Comparison of ENCODE assay signal across 2 cellular contexts in genomic region chr5:30450153-30450552, GRCh38.
A peak's percentile ranks its signal among the peaks of the same experiment; 100 is the strongest.
TF ChIP-seq lines count a peak whose summit lies in the region.

No MANE protein-coding gene starts in this region.

TF ChIP-seq in HepG2, 621 proteins besides CTCF, POLR2A, EP300 and RAD21:
- TF ChIP-seq MAFF (IDR thresholded peaks at IDR 0.05; ENCODE audit: low read depth, low read length) (peak; percentile 47; the same call in 1 of the 2 replicates), MAFK (conservative IDR thresholded peaks at IDR 0.05 in 1 of 2, IDR thresholded peaks at IDR 0.05 in 1 of 2; ENCODE audit: low read length in 2 of 2) (peak; percentile 49 to 59; a peak in 3 of 4 replicates), RBM39 (IDR thresholded peaks at IDR 0.05; ENCODE audit: low read depth, low read length, poor library complexity, severe bottlenecking) (no peak)

TF ChIP-seq in IMR-90, 13 proteins besides CTCF, POLR2A, EP300 and RAD21:
- TF ChIP-seq RFX5 (IDR thresholded peaks at IDR 0.05; ENCODE audit: low read depth, low read length) (no peak), MXI1 (IDR thresholded peaks at IDR 0.05; ENCODE audit: borderline replicate concordance, low read depth, low read length) (no peak), SMC3 (IDR thresholded peaks at IDR 0.05; ENCODE audit: low read depth, low read length) (no peak), MAFK (IDR thresholded peaks at IDR 0.05; ENCODE audit: low read depth, low read length) (0 out of 2 replicates have a peak, but pooled peaks have one; percentile 10)
